ENCODE assay signal across 25 cellular contexts in the genomic region with DNA sequence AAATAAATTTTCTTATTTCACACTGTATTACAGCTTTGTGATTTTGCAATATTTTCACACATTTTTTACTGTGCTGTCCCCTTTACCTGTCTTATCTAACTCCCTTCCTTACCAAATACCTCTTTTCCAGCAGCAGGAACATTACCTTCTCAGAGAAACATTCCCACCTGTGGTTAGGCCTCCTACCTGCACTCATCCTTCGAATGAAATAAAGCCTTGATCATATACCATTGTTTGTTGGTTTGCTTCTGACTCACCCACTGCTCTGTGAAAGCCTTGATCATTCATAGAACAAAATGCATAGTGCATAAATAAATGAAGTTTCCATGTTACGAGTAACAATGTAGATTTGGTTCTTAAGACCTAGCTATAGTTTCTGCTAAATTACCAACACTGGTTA.
DNase-seq lines count a peak whose midpoint lies in the region; ATAC-seq and TF ChIP-seq lines count a peak whose summit lies in the region.
"Had no signal": no experiment of that assay in that cellular context is flagged by ENCODE, and none has a peak within 500 bp of the region (broad histone marks: within the 10 kb centered on the region; RNA-seq: fewer than 3 reads in every experiment).

No MANE protein-coding gene starts in this region.

- no peaks in the 10 kb centered on the region for H3K79me2 ChIP-seq in GM23338 (replicated peaks; ENCODE audit: insufficient read depth)
- no peaks in the 10 kb centered on the region for H3K79me2 ChIP-seq in PC-9 (ENCODE audit: low read depth)

- H3K27me3 ChIP-seq in GM23338 (ENCODE audit: insufficient read depth) (no peaks in the 10 kb centered on the region), PC-9 (ENCODE audit: insufficient read depth, low read depth) (no peaks in the 10 kb centered on the region)
- H3K27me3 ChIP-seq: BLaER1, MG63, tibial artery had no signal

- no peak for TF ChIP-seq CTCF in GM23338 (conservative IDR thresholded peaks at IDR 0.05; ENCODE audit: low read depth in 2 of 2)
- no peak for TF ChIP-seq CTCF in PC-9 (conservative IDR thresholded peaks at IDR 0.05)
- TF ChIP-seq CTCF in nephron (IDR thresholded peaks at IDR 0.05; ENCODE audit: unreplicated experiment in 3 of 3), result no peak

- H3F3A ChIP-seq in GM23338 (replicated peaks; ENCODE audit: low read depth), result no peaks in the 10 kb centered on the region
- no peaks in the 10 kb centered on the region; the same call in 1 of the 2 replicates for H3F3A ChIP-seq in PC-9 (ENCODE audit: insufficient read depth, low read depth)

- no peaks in the 10 kb centered on the region for H3K4me1 ChIP-seq in GM23338 (ENCODE audit: insufficient read depth)
- no peaks in the 10 kb centered on the region for H3K4me1 ChIP-seq in PC-9 (replicated peaks; ENCODE audit: insufficient read depth)
- H3K4me1 ChIP-seq: BLaER1 had no signal

- POLR2A ChIA-PET in PC-9 (lab: Charles Lee; ENCODE audit: unreplicated experiment), result no interaction called here

- peaks cover 25% of the 10 kb centered on the region for H3K9me3 Mint-ChIP-seq in GM23338
- peaks cover 8% of the 10 kb centered on the region for H3K9me3 Mint-ChIP-seq in nephron

- CTCF ChIA-PET in PC-9 (lab: Charles Lee), result no interaction called here

- H3K36me3 ChIP-seq in GM23338 (ENCODE audit: insufficient read depth) (0 out of 2 replicates have a peak, but pooled peaks cover 11% of the 10 kb centered on the region), PC-9 (ENCODE audit: low read depth) (no peaks in the 10 kb centered on the region)
- H3K36me3 ChIP-seq: BLaER1, MG63, tibial artery had no signal

- H3K4me3 Mint-ChIP-seq in GM23338, result no peak overlapping the region
- no peak overlapping the region for H3K4me3 Mint-ChIP-seq in nephron
- H3K4me3 Mint-ChIP-seq: naive B cell had no signal

- H4K20me1 ChIP-seq in GM23338 (replicated peaks; ENCODE audit: insufficient read depth), result no peaks in the 10 kb centered on the region
- no peaks in the 10 kb centered on the region for H4K20me1 ChIP-seq in PC-9 (ENCODE audit: insufficient read depth)
- H4K20me1 ChIP-seq: BLaER1 had no signal

- H3K27ac ChIP-seq in GM23338 (ENCODE audit: low read depth), result no peak overlapping the region
- H3K27ac ChIP-seq in PC-9, result no peak overlapping the region
- H3K27ac ChIP-seq in epithelial cell of prostate, result peak overlapping the region; percentile 3
- H3K27ac ChIP-seq: BLaER1, RWPE1, tibial artery had no signal

- H3K9me2 ChIP-seq in GM23338 (ENCODE audit: insufficient read depth), result no peaks in the 10 kb centered on the region
- no peaks in the 10 kb centered on the region for H3K9me2 ChIP-seq in PC-9 (ENCODE audit: insufficient read depth)

- BruUV-seq in PC-9 (replicated peaks; lab: Mats Ljungman, UMichigan), result no TSS peak

- no peak overlapping the region for H3K4me2 ChIP-seq in GM23338
- no peak overlapping the region for H3K4me2 ChIP-seq in PC-9
- H3K4me2 ChIP-seq: BLaER1 had no signal

- intact Hi-C loops in PC-9 (cut with micrococcal nuclease; ENCODE audit: unreplicated experiment), result no loop called here

- ATAC-seq in GM23338, result peak; percentile 72
- no peak for ATAC-seq in GM18907 (IDR thresholded peaks at IDR 0.05; ENCODE audit: unreplicated experiment)
- ATAC-seq: left ventricle myocardium superior had no signal

- H3K4me3 ChIP-seq in GM23338 (no peak overlapping the region), PC-9 (no peak overlapping the region)
- H3K4me3 ChIP-seq: BLaER1, MG63, tibial artery had no signal

- no peaks in the 10 kb centered on the region for H3K27me3 Mint-ChIP-seq in GM23338 (ENCODE audit: insufficient read depth, low read depth, poor library complexity)
- no peaks in the 10 kb centered on the region for H3K27me3 Mint-ChIP-seq in nephron (ENCODE audit: low read depth)

- DNase-seq in GM23338 (ENCODE audit: low spot score) (peak; percentile 23), PC-9 (peak in 1 of 2 experiments; percentile 41), epithelial cell of prostate (ENCODE audit: low read depth, low spot score) (no peak), islet precursor cell (no peak), germinal center (ENCODE audit: low spot score) (no peak)
- DNase-seq: activated CD4-positive, alpha-beta T cell treated with anti-CD3 and anti-CD28 coated beads, Interleukin-2, amount 50 U/mL, for 48 hours; activated naive CD4-positive, alpha-beta T cell; activated T-cell treated with anti-CD3 and anti-CD28 coated beads, Interleukin-2, amount 50 U/mL, for 48 hours; dermis blood vessel endothelial cell; DMS153; hippocampal formation; KG1; left ventricle myocardium superior; MG63; naive B cell; NCI-H1105; NCI-H187 treated with DMSO at 0.1 percent for 48 hours; NCI-H2171 treated with DMSO at 0.1 percent for 48 hours; NCI-H510A; stimulated activated CD4-positive, alpha-beta T cell treated with anti-CD3 and anti-CD28 coated beads, Interleukin-4, amount 100 ng/mL, for 1 hour; tibial artery had no signal

- peak overlapping the region; percentile 42; the same call in 1 of the 2 replicates for H3K27ac Mint-ChIP-seq in GM23338
- H3K27ac Mint-ChIP-seq in nephron, result peak overlapping the region; percentile 48 to 94 (median 93)
- H3K27ac Mint-ChIP-seq: naive B cell had no signal

- H2AFZ ChIP-seq in GM23338 (no peak overlapping the region), PC-9 (0 out of 2 replicates have a peak overlapping the region, but pooled peaks have one; percentile 29)

- H3K9me3 ChIP-seq in PC-9 (ENCODE audit: insufficient read depth, low read depth), result no peaks in the 10 kb centered on the region
- H3K9me3 ChIP-seq: BLaER1, MG63, tibial artery had no signal

- H3K4me1 Mint-ChIP-seq in GM23338, result peaks cover 13% of the 10 kb centered on the region; the same call in 2 of the 3 replicates
- peaks cover 7% of the 10 kb centered on the region for H3K4me1 Mint-ChIP-seq in nephron
- H3K4me1 Mint-ChIP-seq: naive B cell had no signal

- peaks cover 23% of the 10 kb centered on the region for H3K36me3 Mint-ChIP-seq in GM23338 (ENCODE audit: low read depth)
- peaks cover 5% of the 10 kb centered on the region for H3K36me3 Mint-ChIP-seq in nephron (ENCODE audit: low read depth)

TF ChIP-seq in GM23338, 12 proteins besides CTCF, POLR2A, EP300 and RAD21:
- TF ChIP-seq ZNF331 (CRISPR knock-in tag; IDR thresholded peaks at IDR 0.05; ENCODE audit: low read depth) (no peak), ZNF462 (CRISPR knock-in tag; IDR thresholded peaks at IDR 0.05) (peak; percentile 51; the same call in 1 of the 2 replicates)
